ENCODE assay signal across 8 cellular contexts in the genomic region with DNA sequence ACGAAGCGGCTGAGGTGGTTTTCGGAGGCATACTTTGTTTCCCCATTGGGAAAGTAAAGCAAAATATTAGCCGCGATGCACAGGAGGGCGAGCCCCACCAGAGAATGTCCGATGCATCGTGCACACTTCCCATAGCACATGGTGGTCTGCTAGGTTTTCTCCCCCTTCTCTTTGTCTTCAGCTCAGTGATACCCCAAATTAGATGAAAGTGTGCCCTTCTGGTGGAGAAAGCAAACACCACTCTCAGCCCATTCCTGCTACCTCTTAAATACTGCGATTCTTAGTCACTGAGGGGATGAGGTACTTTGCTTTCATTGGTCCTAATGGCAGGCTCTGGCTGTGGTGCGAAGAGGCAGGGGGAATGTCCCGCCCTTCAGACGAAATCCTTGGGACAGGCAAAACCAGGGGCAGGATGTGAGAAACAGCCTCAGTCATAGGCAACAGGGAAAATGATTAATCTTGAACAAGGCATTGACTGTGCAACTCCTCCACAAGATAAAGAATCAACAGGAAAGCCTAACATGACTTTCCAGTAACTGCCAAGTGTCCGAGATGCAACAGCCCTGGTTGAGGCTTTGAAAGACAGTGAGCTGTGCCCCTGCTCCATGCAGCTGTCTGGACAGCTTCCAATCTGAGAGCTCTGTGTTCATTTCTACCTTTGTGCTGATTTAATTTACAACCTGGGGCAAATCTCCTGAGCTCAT. TPM values are rescaled to one million over a fixed set of nuclear protein-coding genes. Genes with fewer than 3 reads are reported as not detected.
DNase-seq lines count a peak whose midpoint lies in the region; ATAC-seq and TF ChIP-seq lines count a peak whose summit lies in the region.

TSS of gene TM4SF1 (minus strand) at position 242 of the 704 bp plus-strand sequence. CDS start at position 140, 102 bp downstream.

- H3K9me3 ChIP-seq in Panc1 (ENCODE audit: control insufficient read depth, insufficient read depth, low read depth, low read length) (no peaks in the 10 kb centered on the region), esophagus (ENCODE audit: control insufficient read depth in 2 of 2, insufficient read depth in 1 of 2, low read depth in 1 of 2, low read length in 1 of 2) (no peaks in the 10 kb centered on the region)
- H3K9me3 ChIP-seq in effector memory CD4-positive, alpha-beta T cell (ENCODE audit: control insufficient read depth, low read length), result no peaks in the 10 kb centered on the region

- H3K36me3 ChIP-seq in Panc1 (ENCODE audit: control insufficient read depth, insufficient read depth, low read length), result peaks cover 29% of the 10 kb centered on the region
- H3K36me3 ChIP-seq in esophagus (ENCODE audit: control insufficient read depth in 2 of 2, insufficient read depth in 2 of 2, low read length in 1 of 2), result peaks cover 0 to 6% of the 10 kb centered on the region in 2 donors
- H3K36me3 ChIP-seq in effector memory CD4-positive, alpha-beta T cell (ENCODE audit: control insufficient read depth, insufficient read depth, low read length), result no peaks in the 10 kb centered on the region

- peak; percentile 85 for ATAC-seq in Panc1
- ATAC-seq in HG02973 (IDR thresholded peaks at IDR 0.05; ENCODE audit: unreplicated experiment), result no peak
- no peak for ATAC-seq in HG03521 (IDR thresholded peaks at IDR 0.05; ENCODE audit: unreplicated experiment)

- peaks cover 8% of the 10 kb centered on the region for H3K36me3 Mint-ChIP-seq in neural crest cell (ENCODE audit: low read depth)

- in situ Hi-C loops in Panc1 (cut with HindIII; ENCODE audit: low pct_unique_long_range_greater_than_20kb, low sequenced_read_pairs), result no loop called here

- peaks cover 7% of the 10 kb centered on the region for H3K9me3 Mint-ChIP-seq in neural crest cell

- peak within 1 kb of the TSS; percentile 100 for H3K27ac ChIP-seq in Panc1 (ENCODE audit: low read length)
- peak within 1 kb of the TSS; percentile 85 to 98 for H3K27ac ChIP-seq in esophagus (ENCODE audit: low read depth in 2 of 2, low read length in 1 of 2)
- H3K27ac ChIP-seq in effector memory CD4-positive, alpha-beta T cell (ENCODE audit: insufficient read depth, low read length, poor library complexity, severe bottlenecking), result no peak within 1 kb of the TSS

- DNase-seq in ELF-1 (ENCODE audit: low read depth, low spot score) (peak; percentile 39), Panc1 (ENCODE audit: low read depth, low spot score) (peak; percentile 98), neural crest cell (ENCODE audit: low read depth, low spot score) (no peak)
- DNase-seq in activated CD8-positive, alpha-beta memory T cell treated with anti-CD3 and anti-CD28 coated beads for 24 hours, result no peak
- no peak for DNase-seq in effector memory CD4-positive, alpha-beta T cell

- H3K27ac Mint-ChIP-seq in neural crest cell (ENCODE audit: unreplicated experiment), result peak within 1 kb of the TSS; percentile 50

- TSS peak; percentile 98 for BruUV-seq in Panc1 (replicated peaks; lab: Mats Ljungman, UMichigan)

- intact Hi-C loops in Panc1 (cut with micrococcal nuclease; ENCODE audit: unreplicated experiment), result no loop called here

- 25 to 30% methylated on average over 13 of the region's 13 CpGs for WGBS in esophagus, 2 donors

- POLR2A ChIA-PET in Panc1 (lab: Charles Lee), result interaction anchor here (0.5 to 1.7 kb wide), 11 partner anchors 9 to 248 kb away, joined by 3 to 11 read pairs (median 4); partner anchors contain the start of gene HPS3

- H3K27me3 Mint-ChIP-seq in neural crest cell (ENCODE audit: low read depth), result peaks cover 6% of the 10 kb centered on the region

- peaks cover 5% of the 10 kb centered on the region for H3K4me1 Mint-ChIP-seq in neural crest cell

- peak within 1 kb of the TSS; percentile 88 to 97 for H3K4me3 ChIP-seq in Panc1 (ENCODE audit: low read depth in 2 of 2, low read length in 2 of 2)
- peak within 1 kb of the TSS; percentile 47 to 72 for H3K4me3 ChIP-seq in esophagus (ENCODE audit: low read depth in 1 of 2, low read length in 2 of 2)
- no peak within 1 kb of the TSS for H3K4me3 ChIP-seq in effector memory CD4-positive, alpha-beta T cell (ENCODE audit: insufficient read depth, low read depth, low read length, poor library complexity, severe bottlenecking)

- no peak within 1 kb of the TSS for H3K4me3 Mint-ChIP-seq in neural crest cell

- no peaks in the 10 kb centered on the region for H3K27me3 ChIP-seq in Panc1 (ENCODE audit: control insufficient read depth, insufficient read depth, low read length)
- no peaks in the 10 kb centered on the region for H3K27me3 ChIP-seq in esophagus (ENCODE audit: control insufficient read depth in 1 of 2, insufficient read depth in 2 of 2, low read length in 2 of 2)
- H3K27me3 ChIP-seq in effector memory CD4-positive, alpha-beta T cell (replicated peaks; ENCODE audit: control insufficient read depth, insufficient read depth, low read length, poor library complexity, severe bottlenecking), result no peaks in the 10 kb centered on the region

- CTCF ChIA-PET in Panc1 (lab: Charles Lee), result no interaction called here

- H3K4me1 ChIP-seq in Panc1 (ENCODE audit: control insufficient read depth, insufficient read depth, low read length), result peaks cover 53% of the 10 kb centered on the region
- peaks cover 3 to 10% of the 10 kb centered on the region in 2 donors for H3K4me1 ChIP-seq in esophagus (ENCODE audit: control insufficient read depth in 2 of 2, insufficient read depth in 2 of 2, low read length in 1 of 2)
- H3K4me1 ChIP-seq in effector memory CD4-positive, alpha-beta T cell (ENCODE audit: control insufficient read depth, insufficient read depth, low read length, poor library complexity, severe bottlenecking), result no peaks in the 10 kb centered on the region

- no peak for TF ChIP-seq CTCF in Panc1 (IDR thresholded peaks at IDR 0.05)
- no peak for TF ChIP-seq CTCF in neural crest cell (conservative IDR thresholded peaks at IDR 0.05)

RNA-seq across cellular contexts. Expression of gene TM4SF1, which starts in this region (rescaled TPM):
- total RNA-seq in Panc1 (2021; ENCODE audit: unreplicated experiment) (1,063 TPM), neural crest cell (not detected in 2 replicates)
- polyA plus RNA-seq in Panc1 (2012; ENCODE audit: insufficient read length), result 1,714 TPM
- polyA plus RNA-seq in esophagus, result 100 to 1,000 TPM; 127 to 172 TPM

Comparison
In these comparisons a context has a peak if more than half of its experiments do, and no peak if none do; other contexts are left out.
1. RNA of gene TM4SF1 (total RNA-seq): 1,063 TPM in Panc1 (single experiment); not detected in neural crest cell; every median in the first group is over 1,000 times any median in the second.
2. DNase-seq: peak in ELF-1 (single experiment) and Panc1 (single experiment); none in neural crest cell (single experiment), activated CD8-positive, alpha-beta memory T cell treated with anti-CD3 and anti-CD28 coated beads for 24 hours (single experiment) and effector memory CD4-positive, alpha-beta T cell (0 of 3).